In genomic region chr7:102415685-102416225, GRCh38 we compare ENCODE assay signal across 9 cellular contexts. TPM values are rescaled to one million over a fixed set of nuclear protein-coding genes. Genes with fewer than 3 reads are reported as not detected.
DNase-seq lines count a peak whose midpoint lies in the region; ATAC-seq and TF ChIP-seq lines count a peak whose summit lies in the region.
"Had no signal": no experiment of that assay in that cellular context is flagged by ENCODE, and none has a peak within 500 bp of the region (broad histone marks: within the 10 kb centered on the region; RNA-seq: fewer than 3 reads in every experiment).

No MANE protein-coding gene starts in this region.

- H3K4me1 ChIP-seq in DOHH2 (ENCODE audit: control insufficient read depth, low read length), result peaks cover 83% of the 10 kb centered on the region
- H3K4me1 ChIP-seq in neuronal stem cell (ENCODE audit: control insufficient read depth in 2 of 2, insufficient read depth in 1 of 2, low read depth in 1 of 2, low read length in 2 of 2), result no peaks in the 10 kb centered on the region

- H2AK5ac ChIP-seq in neuronal stem cell (ENCODE audit: low read depth, low read length), result no peak overlapping the region

- H3K27ac ChIP-seq in DOHH2 (ENCODE audit: low read depth, low read length) (peak overlapping the region; percentile 67), neuronal stem cell (replicated peaks; ENCODE audit: low read length) (no peak overlapping the region)

- H2BK15ac ChIP-seq in neuronal stem cell (ENCODE audit: low read length), result no peak overlapping the region

- H4K91ac ChIP-seq in neuronal stem cell (ENCODE audit: low read depth, low read length, poor library complexity), result no peak overlapping the region

- no peaks in the 10 kb centered on the region for H3K9me3 ChIP-seq in DOHH2 (ENCODE audit: control insufficient read depth, insufficient read depth, low read length)
- H3K9me3 ChIP-seq in neuronal stem cell (replicated peaks in 1 of 2; ENCODE audit: control insufficient read depth in 2 of 2, insufficient read depth in 1 of 2, low read depth in 1 of 2, low read length in 2 of 2), result no peaks in the 10 kb centered on the region

- H3K4me3 ChIP-seq in DOHH2 (ENCODE audit: low read length), result peak overlapping the region; percentile 14; the same call in 1 of the 2 replicates
- H3K4me3 ChIP-seq in neuronal stem cell (ENCODE audit: low read length in 2 of 2), result peak overlapping the region in 1 of 2 donors; percentile 53

- peak; percentile 39 for ATAC-seq in HG03108 (IDR thresholded peaks at IDR 0.05; ENCODE audit: unreplicated experiment)
- ATAC-seq in HG03571 (IDR thresholded peaks at IDR 0.05; ENCODE audit: unreplicated experiment), result no peak

- H3K18ac ChIP-seq in neuronal stem cell (ENCODE audit: low read length), result no peak overlapping the region

- no peak overlapping the region for H3K14ac ChIP-seq in neuronal stem cell (ENCODE audit: low read length)

- no peak overlapping the region for H2BK12ac ChIP-seq in neuronal stem cell (ENCODE audit: low read length)

- TF ChIP-seq CTCF in DOHH2 (IDR thresholded peaks at IDR 0.05; ENCODE audit: low read depth, low read length, poor library complexity, severe bottlenecking), result no peak

- no CpG with 5 or more reads among the region's 12 CpGs for WGBS in neuronal stem cell (ENCODE audit: extremely low coverage in 2 of 2, insufficient read length in 2 of 2, insufficient replicate concordance in 1 of 2), 2 donors

- no peak overlapping the region for H3K4ac ChIP-seq in neuronal stem cell (ENCODE audit: low read length)

- no peak overlapping the region for H2BK120ac ChIP-seq in neuronal stem cell (ENCODE audit: low read depth, low read length)

- H3K9me2 ChIP-seq in DOHH2 (replicated peaks; ENCODE audit: control insufficient read depth, low read length), result no peaks in the 10 kb centered on the region

- peaks cover 7% of the 10 kb centered on the region for H3K79me1 ChIP-seq in neuronal stem cell (ENCODE audit: low read depth, low read length)

- H2AFZ ChIP-seq in neuronal stem cell (ENCODE audit: low read length), result no peak overlapping the region

- no peaks in the 10 kb centered on the region for H4K20me1 ChIP-seq in DOHH2 (ENCODE audit: control insufficient read depth, insufficient read depth, low read depth, low read length)

- no peak overlapping the region for H3K9ac ChIP-seq in neuronal stem cell (ENCODE audit: low read depth, low read length, poor library complexity)

- peaks cover 72% of the 10 kb centered on the region for H3K79me2 ChIP-seq in DOHH2 (ENCODE audit: control insufficient read depth, low read length)

- H3K36me3 ChIP-seq in DOHH2 (ENCODE audit: control insufficient read depth, low read length) (peaks cover 97% of the 10 kb centered on the region), neuronal stem cell (replicated peaks in 1 of 2; ENCODE audit: control insufficient read depth in 2 of 2, insufficient read depth in 2 of 2, low read length in 2 of 2) (peaks cover 29 to 96% of the 10 kb centered on the region in 2 donors)

- peak; percentile 77 to 82 for DNase-seq in activated T-cell treated with anti-CD3 and anti-CD28 coated beads, Interleukin-2, amount 50 U/mL, for 48 hours
- DNase-seq in neuronal stem cell (ENCODE audit: low spot score) (no peak), H4 (ENCODE audit: low spot score) (no peak), NCI-H1436 (lab: John Stamatoyannopoulos, UW) (no peak), NCI-H1694 treated with DMSO at 0.1 percent for 48 hours (lab: John Stamatoyannopoulos, UW) (no peak)

- H3K27me3 ChIP-seq in DOHH2 (ENCODE audit: control insufficient read depth, low read length) (no peaks in the 10 kb centered on the region), neuronal stem cell (ENCODE audit: control insufficient read depth in 3 of 3, insufficient read depth in 3 of 3, low read depth in 1 of 3, low read length in 3 of 3) (no peaks in the 10 kb centered on the region)

- H4K8ac ChIP-seq in neuronal stem cell (ENCODE audit: low read depth, low read length), result no peak overlapping the region

- peaks cover 19% of the 10 kb centered on the region for H3F3A ChIP-seq in DOHH2 (ENCODE audit: control insufficient read depth, insufficient read depth)

- peak overlapping the region; percentile 54 for H3K4me2 ChIP-seq in DOHH2 (ENCODE audit: low read length)
- H3K4me2 ChIP-seq in neuronal stem cell (ENCODE audit: insufficient read depth, low read length, poor library complexity, severe bottlenecking), result no peak overlapping the region

- no peak overlapping the region for H2BK5ac ChIP-seq in neuronal stem cell (ENCODE audit: low read length)

- peak overlapping the region; percentile 32 for H3K23ac ChIP-seq in neuronal stem cell (ENCODE audit: low read depth, low read length, poor library complexity)

RNA-seq across cellular contexts. Expression of gene ORAI2, which starts 17.6 kb away (rescaled TPM):
- polyA plus RNA-seq in neuronal stem cell (2013, experiment 1 of 2), result 31.9 TPM
- polyA plus RNA-seq in neuronal stem cell (2013, experiment 2 of 2), result 32.2 TPM
- total RNA-seq in H4 (2014; rRNA removed; shearing (Covaris generic)), result 35.9 and 37.3 TPM in 2 replicates

RNA-seq across cellular contexts. Expression of gene PRKRIP1, which starts 19.6 kb away (rescaled TPM):
- polyA plus RNA-seq in neuronal stem cell (2013, experiment 1 of 2), result 23.3 TPM
- polyA plus RNA-seq in neuronal stem cell (2013, experiment 2 of 2), result 21.4 TPM
- 20.9 and 24.5 TPM in 2 replicates for total RNA-seq in H4 (2014; rRNA removed; shearing (Covaris generic))

RNA-seq across cellular contexts. Expression of gene ALKBH4, which starts 48.9 kb away (rescaled TPM):
- 13.2 TPM for polyA plus RNA-seq in neuronal stem cell (2013, experiment 1 of 2)
- 13.2 TPM for polyA plus RNA-seq in neuronal stem cell (2013, experiment 2 of 2)
- total RNA-seq in H4 (2014; rRNA removed; shearing (Covaris generic)), result 45.7 and 52.7 TPM in 2 replicates

RNA-seq across cellular contexts. Expression of gene LRWD1, which starts 49.0 kb away (rescaled TPM):
- polyA plus RNA-seq in neuronal stem cell (2013, experiment 1 of 2), result 11.0 TPM
- 11.6 TPM for polyA plus RNA-seq in neuronal stem cell (2013, experiment 2 of 2)
- 30.6 and 42.1 TPM in 2 replicates for total RNA-seq in H4 (2014; rRNA removed; shearing (Covaris generic))

RNA-seq across cellular contexts. Expression of gene SPDYE6, which starts 59.5 kb away (rescaled TPM):
- not detected for polyA plus RNA-seq in neuronal stem cell (2013, experiment 1 of 2)
- polyA plus RNA-seq in neuronal stem cell (2013, experiment 2 of 2), result not detected
- not detected in 2 replicates for total RNA-seq in H4 (2014; rRNA removed; shearing (Covaris generic))
- total RNA-seq: epithelial cell of proximal tubule had no signal

Comparison
In these comparisons a context has a peak if more than half of its experiments do, and no peak if none do; other contexts are left out.
1. DNase-seq: peak in activated T-cell treated with anti-CD3 and anti-CD28 coated beads, Interleukin-2, amount 50 U/mL, for 48 hours (2 of 2); none in neuronal stem cell (single experiment), H4 (single experiment), NCI-H1436 (single experiment) and NCI-H1694 treated with DMSO at 0.1 percent for 48 hours (single experiment).